ENCODE assay signal across 20 cellular contexts in genomic region chr10:7206407-7207127, GRCh38.
DNase-seq lines count a peak whose midpoint lies in the region; ATAC-seq and TF ChIP-seq lines count a peak whose summit lies in the region.
"Had no signal": no experiment of that assay in that cellular context is flagged by ENCODE, and none has a peak within 500 bp of the region (broad histone marks: within the 10 kb centered on the region; RNA-seq: fewer than 3 reads in every experiment).

No MANE protein-coding gene starts in this region.

- CTCF ChIA-PET in activated CD4-positive, alpha-beta memory T cell treated with anti-CD3 and anti-CD28 coated beads for 36 hours (lab: Charles Lee) = interaction anchor here (1.0 kb wide), 1 partner anchor 11 kb away, joined by 3 read pairs; no protein-coding TSS in a partner anchor
- CTCF ChIA-PET in activated CD4-positive, alpha-beta memory T cell treated with anti-CD3 and anti-CD28 coated beads, Interleukin-2, amount 10 ng/mL, durations not matched to agents 7 days and 5 days (lab: Charles Lee) = no interaction called here
- CTCF ChIA-PET in CD4-positive, alpha-beta memory T cell (lab: Charles Lee; ENCODE audit: partially characterized antibody) = no interaction called here

- no peaks in the 10 kb centered on the region for H3K9me3 ChIP-seq in BLaER1 treated with 17β-estradiol and CSF1 and Interleukin-3, amounts not matched to agents 10 nM and 100 nM (replicated peaks in 1 of 11)
- H3K9me3 ChIP-seq in right lobe of liver = no peaks in the 10 kb centered on the region
- no peaks in the 10 kb centered on the region for H3K9me3 ChIP-seq in CD4-positive, alpha-beta memory T cell (ENCODE audit: control insufficient read depth in 1 of 2, low read length in 2 of 2)
- H3K9me3 ChIP-seq: MG63 had no signal

- TF ChIP-seq POLR2A in right lobe of liver (IDR thresholded peaks at IDR 0.05) = no peak

- H3K4me3 ChIP-seq in BLaER1 treated with 17β-estradiol and CSF1 and Interleukin-3, amounts not matched to agents 10 nM and 100 nM = no peak overlapping the region
- no peak overlapping the region for H3K4me3 ChIP-seq in right lobe of liver
- H3K4me3 ChIP-seq in CD4-positive, alpha-beta memory T cell (ENCODE audit: low read length in 2 of 2) = no peak overlapping the region
- H3K4me3 ChIP-seq: MG63 had no signal

- peaks cover 5% of the 10 kb centered on the region for H3K4me1 Mint-ChIP-seq in activated CD4-positive, alpha-beta memory T cell treated with anti-CD3 and anti-CD28 coated beads for 36 hours (ENCODE audit: low read depth)
- H3K4me1 Mint-ChIP-seq in activated CD4-positive, alpha-beta memory T cell treated with anti-CD3 and anti-CD28 coated beads, Interleukin-2, amount 10 ng/mL, durations not matched to agents 7 days and 5 days = peaks cover 2% of the 10 kb centered on the region
- H3K4me1 Mint-ChIP-seq in CD4-positive, alpha-beta memory T cell = peaks cover 0 to 4% (median 0%) of the 10 kb centered on the region in 4 donors

- no peaks in the 10 kb centered on the region for H3K27me3 Mint-ChIP-seq in activated CD4-positive, alpha-beta memory T cell treated with anti-CD3 and anti-CD28 coated beads for 36 hours
- H3K27me3 Mint-ChIP-seq in activated CD4-positive, alpha-beta memory T cell treated with anti-CD3 and anti-CD28 coated beads, Interleukin-2, amount 10 ng/mL, durations not matched to agents 7 days and 5 days = no peaks in the 10 kb centered on the region
- no peaks in the 10 kb centered on the region for H3K27me3 Mint-ChIP-seq in CD4-positive, alpha-beta memory T cell

- H3K4me3 Mint-ChIP-seq in activated CD4-positive, alpha-beta memory T cell treated with anti-CD3 and anti-CD28 coated beads for 36 hours = no peak overlapping the region
- no peak overlapping the region for H3K4me3 Mint-ChIP-seq in activated CD4-positive, alpha-beta memory T cell treated with anti-CD3 and anti-CD28 coated beads, Interleukin-2, amount 10 ng/mL, durations not matched to agents 7 days and 5 days
- no peak overlapping the region for H3K4me3 Mint-ChIP-seq in CD4-positive, alpha-beta memory T cell
- H3K4me3 Mint-ChIP-seq: HFFc6 had no signal

- POLR2A ChIA-PET in activated CD4-positive, alpha-beta memory T cell treated with anti-CD3 and anti-CD28 coated beads for 36 hours (lab: Charles Lee) = no interaction called here
- POLR2A ChIA-PET in activated CD4-positive, alpha-beta memory T cell treated with anti-CD3 and anti-CD28 coated beads, Interleukin-2, amount 10 ng/mL, durations not matched to agents 7 days and 5 days (lab: Charles Lee) = no interaction called here
- POLR2A ChIA-PET in CD4-positive, alpha-beta memory T cell (lab: Charles Lee; ENCODE audit: partially characterized antibody) = no interaction called here

- H3K4me2 ChIP-seq in BLaER1 treated with 17β-estradiol and CSF1 and Interleukin-3, amounts not matched to agents 10 nM and 100 nM = peak overlapping the region in 8 of 11 experiments; percentile 0 to 67 (median 31); a peak in 12 of 22 replicates
- H3K4me2 ChIP-seq: KMS-11 had no signal

- intact Hi-C loops in activated CD4-positive, alpha-beta memory T cell treated with anti-CD3 and anti-CD28 coated beads for 36 hours (cut with micrococcal nuclease) = no loop called here
- intact Hi-C loops in right lobe of liver (cut with DNase I) = no loop called here
- intact Hi-C loops in CD4-positive, alpha-beta memory T cell (cut with micrococcal nuclease) = no loop called here

- H3K27ac ChIP-seq in BLaER1 treated with 17β-estradiol and CSF1 and Interleukin-3, amounts not matched to agents 10 nM and 100 nM = peak overlapping the region in 8 of 11 experiments; percentile 14 to 49 (median 26); a peak in 10 of 22 replicates
- no peak overlapping the region for H3K27ac ChIP-seq in right lobe of liver
- H3K27ac ChIP-seq in CD4-positive, alpha-beta memory T cell (ENCODE audit: low read depth, low read length) = no peak overlapping the region
- H3K27ac ChIP-seq: C4-2B, KMS-11 had no signal

- WGBS in right lobe of liver (ENCODE audit: insufficient coverage, low coverage, low lambda C conversion rate, missing lambda C conversion rate) = 58% methylated on average over 6 of the region's 7 CpGs

- H4K20me1 ChIP-seq in BLaER1 treated with 17β-estradiol and CSF1 and Interleukin-3, amounts not matched to agents 10 nM and 100 nM = no peaks in the 10 kb centered on the region; a peak in 3 of 22 replicates

- no peak for DNase-seq in activated CD4-positive, alpha-beta memory T cell treated with anti-CD3 and anti-CD28 coated beads for 36 hours
- DNase-seq in activated CD4-positive, alpha-beta memory T cell treated with anti-CD3 and anti-CD28 coated beads, Interleukin-2, amount 10 ng/mL, durations not matched to agents 7 days and 5 days = no peak
- peak; percentile 85 for DNase-seq in MV-4-11 (lab: John Stamatoyannopoulos, UW)
- no peak for DNase-seq in right lobe of liver
- no peak for DNase-seq in mesenteric fat pad (ENCODE audit: low spot score)
- no peak for DNase-seq in NCI-H128 (lab: John Stamatoyannopoulos, UW; ENCODE audit: unreplicated experiment)
- no peak for DNase-seq in CD4-positive, alpha-beta memory T cell
- DNase-seq: DND-41, GDM1, GOT3, HFFc6, MG63, NCI-H1436, NCI-H2029 treated with DMSO at 0.1 percent for 48 hours, NCI-H510A treated with DMSO at 0.1 percent for 48 hours, OCI-M1, RPMI8226 had no signal

- peaks cover 19% of the 10 kb centered on the region for H3K36me3 Mint-ChIP-seq in activated CD4-positive, alpha-beta memory T cell treated with anti-CD3 and anti-CD28 coated beads for 36 hours
- peaks cover 33% of the 10 kb centered on the region for H3K36me3 Mint-ChIP-seq in activated CD4-positive, alpha-beta memory T cell treated with anti-CD3 and anti-CD28 coated beads, Interleukin-2, amount 10 ng/mL, durations not matched to agents 7 days and 5 days (ENCODE audit: low read depth)
- H3K36me3 Mint-ChIP-seq in CD4-positive, alpha-beta memory T cell = peaks cover 45 to 55% of the 10 kb centered on the region in 2 donors

- H3K36me3 ChIP-seq in BLaER1 treated with 17β-estradiol and CSF1 and Interleukin-3, amounts not matched to agents 10 nM and 100 nM = peaks cover 34 to 100% (median 97%) of the 10 kb centered on the region in 11 experiments; a peak in 21 of 22 replicates
- no peaks in the 10 kb centered on the region for H3K36me3 ChIP-seq in right lobe of liver
- H3K36me3 ChIP-seq in CD4-positive, alpha-beta memory T cell (ENCODE audit: insufficient read depth, low read length) = peaks cover 6% of the 10 kb centered on the region
- H3K36me3 ChIP-seq: MG63 had no signal

- no peak for TF ChIP-seq CTCF in right lobe of liver (IDR thresholded peaks at IDR 0.05)

- no peaks in the 10 kb centered on the region for H3K9me3 Mint-ChIP-seq in activated CD4-positive, alpha-beta memory T cell treated with anti-CD3 and anti-CD28 coated beads for 36 hours
- no peaks in the 10 kb centered on the region for H3K9me3 Mint-ChIP-seq in activated CD4-positive, alpha-beta memory T cell treated with anti-CD3 and anti-CD28 coated beads, Interleukin-2, amount 10 ng/mL, durations not matched to agents 7 days and 5 days
- H3K9me3 Mint-ChIP-seq in CD4-positive, alpha-beta memory T cell = no peaks in the 10 kb centered on the region

- peaks cover 0 to 21% (median 11%) of the 10 kb centered on the region in 10 experiments; a peak in 12 of 20 replicates for H3K4me1 ChIP-seq in BLaER1 treated with 17β-estradiol and CSF1 and Interleukin-3, amounts not matched to agents 10 nM and 100 nM
- H3K4me1 ChIP-seq in right lobe of liver = peaks cover 0 to 25% (median 0%) of the 10 kb centered on the region in 4 donors
- no peaks in the 10 kb centered on the region for H3K4me1 ChIP-seq in CD4-positive, alpha-beta memory T cell (ENCODE audit: insufficient read depth, low read length)

- H3K27me3 ChIP-seq in BLaER1 treated with 17β-estradiol and CSF1 and Interleukin-3, amounts not matched to agents 10 nM and 100 nM = no peaks in the 10 kb centered on the region
- H3K27me3 ChIP-seq in right lobe of liver = no peaks in the 10 kb centered on the region
- no peaks in the 10 kb centered on the region for H3K27me3 ChIP-seq in CD4-positive, alpha-beta memory T cell (ENCODE audit: insufficient read depth, low read length)

- peak overlapping the region; percentile 5 for H3K27ac Mint-ChIP-seq in activated CD4-positive, alpha-beta memory T cell treated with anti-CD3 and anti-CD28 coated beads for 36 hours
- no peak overlapping the region for H3K27ac Mint-ChIP-seq in activated CD4-positive, alpha-beta memory T cell treated with anti-CD3 and anti-CD28 coated beads, Interleukin-2, amount 10 ng/mL, durations not matched to agents 7 days and 5 days
- peak overlapping the region in 2 of 7 donors; percentile 56 to 67 for H3K27ac Mint-ChIP-seq in CD4-positive, alpha-beta memory T cell
- H3K27ac Mint-ChIP-seq: HFFc6 had no signal

- no peak overlapping the region for H3K9ac ChIP-seq in BLaER1 treated with 17β-estradiol and CSF1 and Interleukin-3, amounts not matched to agents 10 nM and 100 nM
- H3K9ac ChIP-seq: KMS-11 had no signal

- ATAC-seq in right lobe of liver = peak; percentile 30 to 72 (median 56)

Comparison
In these comparisons a context has a peak if more than half of its experiments do, and no peak if none do; other contexts are left out.
1. H3K27ac ChIP-seq: peak in BLaER1 treated with 17β-estradiol and CSF1 and Interleukin-3, amounts not matched to agents 10 nM and 100 nM (8 of 11); none in right lobe of liver (0 of 3) and CD4-positive, alpha-beta memory T cell (single experiment).